ENCODE assay signal across 7 cellular contexts in genomic region chr7:93819699-93820098, GRCh38.
"Had no signal": no experiment of that assay in that cellular context is flagged by ENCODE, and none has a peak within 500 bp of the region (broad histone marks: within the 10 kb centered on the region; RNA-seq: fewer than 3 reads in every experiment).

No MANE protein-coding gene starts in this region.

- H3K4me3 ChIP-seq: GM12878 had no signal

- DNase-seq: GDM1, GF-D8 had no signal

- FAIRE-seq: G401.6, GM12878, GM12891, GM12892, GM18507 had no signal

- ATAC-seq: GM12878 had no signal
